26 cellular contexts compared by ENCODE assay signal in genomic region chr6:123524781-123525180, GRCh38.
"Had no signal": no experiment of that assay in that cellular context is flagged by ENCODE, and none has a peak within 500 bp of the region (broad histone marks: within the 10 kb centered on the region; RNA-seq: fewer than 3 reads in every experiment).

No MANE protein-coding gene starts in this region.

- FAIRE-seq: endometrium, kidney had no signal

- H3K36me3 ChIP-seq: esophagus squamous epithelium, gastroesophageal sphincter, heart left ventricle, prostate gland, sigmoid colon, thoracic aorta, tibial nerve, upper lobe of left lung, uterus had no signal

- H3K27ac ChIP-seq: esophagus squamous epithelium, gastroesophageal sphincter, hepatocyte, prostate gland, sigmoid colon, skin epidermis, thoracic aorta, tibial nerve, upper lobe of left lung, uterus had no signal

- H3K4me3 ChIP-seq: esophagus squamous epithelium, gastroesophageal sphincter, heart left ventricle, hepatocyte, prostate gland, sigmoid colon, skin epidermis, thoracic aorta, tibial nerve, upper lobe of left lung, uterus had no signal

- H3K27me3 ChIP-seq: esophagus squamous epithelium, gastroesophageal sphincter, heart left ventricle, hepatocyte, sigmoid colon, tibial nerve, upper lobe of left lung, uterus had no signal

- ATAC-seq: effector memory CD8-positive, alpha-beta T cell; gastroesophageal sphincter; heart left ventricle; left lobe of liver; naive thymus-derived CD8-positive, alpha-beta T cell; right cardiac atrium; stimulated activated naive B cell treated with anti-CD40 and anti-IgM and Interleukin-4, amounts not matched to agents 10 μg/mL and 1 μg/mL and 100 μg/mL, for 72 hours had no signal

- H3K9me3 ChIP-seq: esophagus squamous epithelium, gastroesophageal sphincter, heart left ventricle, prostate gland, sigmoid colon, thoracic aorta, tibial nerve, upper lobe of left lung, uterus had no signal

- H3K4me1 ChIP-seq: esophagus squamous epithelium, gastroesophageal sphincter, prostate gland, sigmoid colon, upper lobe of left lung, uterus had no signal

- DNase-seq: cortex of kidney; effector memory CD8-positive, alpha-beta T cell; erythroblast; esophagus squamous epithelium; foreskin fibroblast; heart left ventricle; kidney; mesendoderm; naive thymus-derived CD8-positive, alpha-beta T cell; nephron progenitor cell; nucleus accumbens; right cardiac atrium; sigmoid colon; stimulated activated CD4-positive, alpha-beta T cell treated with anti-CD3 and anti-CD28 coated beads, Interleukin-15, amount 100 ng/mL, for 24 hours; stimulated activated CD4-positive, alpha-beta T cell treated with anti-CD3 and anti-CD28 coated beads, Interleukin-2, amount 100 ng/mL, for 48 hours; stimulated activated naive B cell treated with anti-CD40 and anti-IgM and Interleukin-4, amounts not matched to agents 10 μg/mL and 1 μg/mL and 100 μg/mL, for 72 hours; upper lobe of left lung; uterus had no signal
